In genomic region chr7:55572378-55573233, GRCh38 we compare ENCODE assay signal across 8 cellular contexts. TPM values are rescaled to one million over a fixed set of nuclear protein-coding genes. Genes with fewer than 3 reads are reported as not detected.
A peak's percentile ranks its signal among the peaks of the same experiment; 100 is the strongest.
DNase-seq lines count a peak whose midpoint lies in the region; ATAC-seq and TF ChIP-seq lines count a peak whose summit lies in the region.

Gene VOPP1, minus strand, starts transcription at chr7:55572502. Its CDS starts 178 bp downstream, at chr7:55572324.

- H3K27me3 ChIP-seq in AG04450 (ENCODE audit: control insufficient read depth, insufficient read depth, low read length): no peaks in the 10 kb centered on the region

- CTCF ChIA-PET in AG04450 (lab: Charles Lee): interaction anchor here (0.7 to 2.1 kb wide), 4 partner anchors 13 to 293 kb away, joined by 3 to 7 read pairs (median 3); no protein-coding TSS in a partner anchor

- POLR2A ChIA-PET in AG04450 (lab: Yijun Ruan, JAX): interaction anchor here (2.3 to 3.4 kb wide), 2 partner anchors 34 to 39 kb away, joined by 10 to 17 read pairs; no protein-coding TSS in a partner anchor

- DNase-seq in AG04450 (ENCODE audit: low read depth, low spot score) (no peak), NCI-H345 treated with DMSO at 0.1 percent for 48 hours (lab: John Stamatoyannopoulos, UW; ENCODE audit: unreplicated experiment) (peak; percentile 80), dermis microvascular lymphatic vessel endothelial cell (ENCODE audit: low read depth in 2 of 2) (peak in 1 of 2 donors; percentile 71), left lobe of liver (ENCODE audit: low spot score) (peak; percentile 69)
- DNase-seq in activated CD4-positive, alpha-beta T cell treated with anti-CD3 and anti-CD28 coated beads, Interleukin-2, amount 50 U/mL, for 1 hour: peak; percentile 54
- peak; percentile 39 for DNase-seq in stimulated activated CD4-positive, alpha-beta T cell treated with anti-CD3 and anti-CD28 coated beads, Interleukin-2, amount 100 ng/mL, for 4 hours (ENCODE audit: low read depth)

- no peak for TF ChIP-seq CTCF in AG04450 (IDR thresholded peaks at IDR 0.05; ENCODE audit: low read depth, low read length)

- peaks cover 4% of the 10 kb centered on the region; the same call in 1 of the 2 replicates for H3K9me3 ChIP-seq in AG04450 (ENCODE audit: control insufficient read depth, insufficient read depth, low read length)

- H3K27ac ChIP-seq in AG04450 (ENCODE audit: low read depth, low read length): peak within 1 kb of the TSS; percentile 90

- peak; percentile 57 for ATAC-seq in GM18868 (IDR thresholded peaks at IDR 0.05; ENCODE audit: unreplicated experiment)
- ATAC-seq in HG03095 (IDR thresholded peaks at IDR 0.05; ENCODE audit: unreplicated experiment): peak; percentile 39
- peak; percentile 89 for ATAC-seq in left lobe of liver

- peak within 1 kb of the TSS; percentile 82 for H3K4me3 ChIP-seq in AG04450 (ENCODE audit: low read depth, low read length)

RNA-seq across cellular contexts. Expression of gene VOPP1, which starts in this region (rescaled TPM):
- 85.9 and 88.4 TPM in 2 replicates for polyA plus RNA-seq in AG04450 (2011; rRNA removed)
- polyA minus RNA-seq in AG04450 (2011; rRNA and poly(A)+ RNA removed): 107 and 127 TPM in 2 replicates
- total RNA-seq in dermis microvascular lymphatic vessel endothelial cell (94.1 and 108 TPM in 2 replicates), left lobe of liver (20.0 TPM)

Comparison
In these comparisons a context has a peak if more than half of its experiments do, and no peak if none do; other contexts are left out.
1. ATAC-seq: peak in every context shown above with its lines; median percentile 89 in left lobe of liver; 57 in GM18868; 39 in HG03095.